ENCODE assay signal across 19 cellular contexts in the genomic region with DNA sequence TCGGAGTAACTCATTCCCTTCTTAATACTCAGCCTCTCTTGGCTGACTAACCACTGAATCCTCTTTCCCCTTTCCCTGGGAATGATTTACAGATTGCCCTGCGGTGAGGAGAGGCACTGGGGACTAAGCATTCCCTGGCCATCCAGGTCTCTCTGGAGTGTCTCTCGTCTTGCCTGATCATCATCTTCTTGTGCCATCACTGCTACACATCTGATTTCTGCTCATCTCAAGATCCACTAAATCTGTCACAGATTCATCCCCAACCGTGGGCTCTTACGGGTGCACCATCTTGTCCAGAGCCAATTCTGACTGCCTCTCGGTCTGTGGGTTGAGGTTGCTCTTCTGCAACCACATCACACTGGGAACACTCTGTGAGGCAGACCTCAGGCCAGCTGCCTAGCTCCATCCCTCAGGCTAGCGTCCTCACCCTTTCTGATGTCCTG. TPM values are rescaled to one million over a fixed set of nuclear protein-coding genes. Genes with fewer than 3 reads are reported as not detected.
DNase-seq lines count a peak whose midpoint lies in the region; ATAC-seq and TF ChIP-seq lines count a peak whose summit lies in the region.
"Had no signal": no experiment of that assay in that cellular context is flagged by ENCODE, and none has a peak within 500 bp of the region (broad histone marks: within the 10 kb centered on the region; RNA-seq: fewer than 3 reads in every experiment).

No MANE protein-coding gene starts in this region.

- ATAC-seq in SK-N-SH treated with all-trans-retinoic acid at 6 μM for 48 hours: peak; percentile 77
- ATAC-seq: CD8-positive, alpha-beta T cell; sciatic nerve had no signal

- peak overlapping the region in 1 of 2 experiments; percentile 38; a peak in 2 of 4 replicates for H3K27ac ChIP-seq in SK-N-SH (ENCODE audit: low read depth in 2 of 2, low read length in 1 of 2)
- H3K27ac ChIP-seq: 22Rv1, thoracic aorta had no signal

- H4K20me1 ChIP-seq in SK-N-SH (ENCODE audit: insufficient read depth): no peaks in the 10 kb centered on the region

- no peak overlapping the region for H3K9ac ChIP-seq in SK-N-SH

- CTCF ChIA-PET in SK-N-SH (lab: Yijun Ruan, JAX): interaction anchor here (7.5 kb wide), 1 partner anchor 19 kb away, joined by 49 read pairs; no protein-coding TSS in a partner anchor

- DNase-seq in SK-N-SH (no peak), RPMI7951 (ENCODE audit: low read depth) (peak; percentile 24), fibroblast of the aortic adventitia (ENCODE audit: low read depth) (peak; percentile 44), GM19238 (ENCODE audit: insufficient read length, low spot score) (no peak), T-helper 9 cell (no peak), iPS-NIHi11 (ENCODE audit: low spot score) (no peak), HPDE6-E6E7 (ENCODE audit: extremely low spot score) (no peak)
- DNase-seq: activated T-cell treated with anti-CD3 and anti-CD28 coated beads, Interleukin-2, amount 50 U/mL, for 24 hours; CD8-positive, alpha-beta T cell; cerebellar nuclear complex; glutamatergic neuron; NCI-H146; NCI-H2227 treated with DMSO at 0.1 percent for 48 hours; occipital lobe had no signal

- no peak for TF ChIP-seq RAD21 in SK-N-SH (IDR thresholded peaks at IDR 0.05; ENCODE audit: low read length)

- no peaks in the 10 kb centered on the region for H3K9me2 ChIP-seq in SK-N-SH

- peaks cover 16% of the 10 kb centered on the region for H3F3A ChIP-seq in SK-N-SH (replicated peaks; ENCODE audit: insufficient read depth)

- H3K4me1 ChIP-seq in SK-N-SH (ENCODE audit: control insufficient read depth in 1 of 2, insufficient read depth in 2 of 2, low read depth in 1 of 2, low read length in 1 of 2): no peaks in the 10 kb centered on the region

- H3K79me2 ChIP-seq in SK-N-SH (ENCODE audit: insufficient read depth): 0 out of 2 replicates have a peak, but pooled peaks cover 3% of the 10 kb centered on the region

- no peak for TF ChIP-seq EP300 in SK-N-SH (IDR thresholded peaks at IDR 0.05; ENCODE audit: borderline replicate concordance in 1 of 2, low read depth in 1 of 2, low read length in 1 of 2)

- POLR2A ChIA-PET in SK-N-SH (lab: Yijun Ruan, JAX): no interaction called here

- H2AFZ ChIP-seq in SK-N-SH (ENCODE audit: low read depth): no peak overlapping the region

- H3K27me3 ChIP-seq in SK-N-SH (ENCODE audit: insufficient read depth): no peaks in the 10 kb centered on the region

- WGBS in SK-N-SH (ENCODE audit: low lambda C conversion rate): 60% methylated on average over 6 of the region's 7 CpGs

- H3K4me2 ChIP-seq in SK-N-SH: no peak overlapping the region

- H3K4me3 ChIP-seq in SK-N-SH (ENCODE audit: low read depth in 2 of 2, low read length in 1 of 2) (no peak overlapping the region), fibroblast of the aortic adventitia (ENCODE audit: low read depth, low read length) (no peak overlapping the region)
- H3K4me3 ChIP-seq: thoracic aorta had no signal

- H3K36me3 ChIP-seq in SK-N-SH (replicated peaks in 1 of 2; ENCODE audit: control insufficient read depth in 1 of 2, insufficient read depth in 2 of 2, low read length in 1 of 2): peaks cover 6 to 11% of the 10 kb centered on the region in 2 experiments

- TF ChIP-seq CTCF in SK-N-SH (IDR thresholded peaks at IDR 0.05) (no peak), fibroblast of the aortic adventitia (IDR thresholded peaks at IDR 0.05; ENCODE audit: insufficient read depth, low read length) (no peak)

- no peaks in the 10 kb centered on the region for H3K9me3 ChIP-seq in SK-N-SH
- H3K9me3 ChIP-seq: thoracic aorta had no signal

TF ChIP-seq in SK-N-SH treated with all-trans-retinoic acid at 6 μM for 48 hours, 23 proteins besides CTCF, POLR2A, EP300 and RAD21 (continues in another document):
- TF ChIP-seq SNAI2 (CRISPR knock-in tag; IDR thresholded peaks at IDR 0.05): no peak
- TF ChIP-seq, protein P1, sequence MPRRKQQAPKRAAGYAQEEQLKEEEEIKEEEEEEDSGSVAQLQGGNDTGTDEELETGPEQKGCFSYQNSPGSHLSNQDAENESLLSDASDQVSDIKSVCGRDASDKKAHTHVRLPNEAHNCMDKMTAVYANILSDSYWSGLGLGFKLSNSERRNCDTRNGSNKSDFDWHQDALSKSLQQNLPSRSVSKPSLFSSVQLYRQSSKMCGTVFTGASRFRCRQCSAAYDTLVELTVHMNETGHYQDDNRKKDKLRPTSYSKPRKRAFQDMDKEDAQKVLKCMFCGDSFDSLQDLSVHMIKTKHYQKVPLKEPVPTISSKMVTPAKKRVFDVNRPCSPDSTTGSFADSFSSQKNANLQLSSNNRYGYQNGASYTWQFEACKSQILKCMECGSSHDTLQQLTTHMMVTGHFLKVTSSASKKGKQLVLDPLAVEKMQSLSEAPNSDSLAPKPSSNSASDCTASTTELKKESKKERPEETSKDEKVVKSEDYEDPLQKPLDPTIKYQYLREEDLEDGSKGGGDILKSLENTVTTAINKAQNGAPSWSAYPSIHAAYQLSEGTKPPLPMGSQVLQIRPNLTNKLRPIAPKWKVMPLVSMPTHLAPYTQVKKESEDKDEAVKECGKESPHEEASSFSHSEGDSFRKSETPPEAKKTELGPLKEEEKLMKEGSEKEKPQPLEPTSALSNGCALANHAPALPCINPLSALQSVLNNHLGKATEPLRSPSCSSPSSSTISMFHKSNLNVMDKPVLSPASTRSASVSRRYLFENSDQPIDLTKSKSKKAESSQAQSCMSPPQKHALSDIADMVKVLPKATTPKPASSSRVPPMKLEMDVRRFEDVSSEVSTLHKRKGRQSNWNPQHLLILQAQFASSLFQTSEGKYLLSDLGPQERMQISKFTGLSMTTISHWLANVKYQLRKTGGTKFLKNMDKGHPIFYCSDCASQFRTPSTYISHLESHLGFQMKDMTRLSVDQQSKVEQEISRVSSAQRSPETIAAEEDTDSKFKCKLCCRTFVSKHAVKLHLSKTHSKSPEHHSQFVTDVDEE (CRISPR knock-in tag; IDR thresholded peaks at IDR 0.05): no peak
- no peak for TF ChIP-seq CSDC2 (CRISPR knock-in tag; IDR thresholded peaks at IDR 0.05)
- TF ChIP-seq ARNTL (CRISPR knock-in tag; IDR thresholded peaks at IDR 0.05; ENCODE audit: borderline replicate concordance, low read depth): no peak
- no peak for TF ChIP-seq ZFP3 (CRISPR knock-in tag; IDR thresholded peaks at IDR 0.05)

TF ChIP-seq in SK-N-SH, 30 proteins besides CTCF, POLR2A, EP300 and RAD21 (continues in another document):
- TF ChIP-seq, protein P2, sequence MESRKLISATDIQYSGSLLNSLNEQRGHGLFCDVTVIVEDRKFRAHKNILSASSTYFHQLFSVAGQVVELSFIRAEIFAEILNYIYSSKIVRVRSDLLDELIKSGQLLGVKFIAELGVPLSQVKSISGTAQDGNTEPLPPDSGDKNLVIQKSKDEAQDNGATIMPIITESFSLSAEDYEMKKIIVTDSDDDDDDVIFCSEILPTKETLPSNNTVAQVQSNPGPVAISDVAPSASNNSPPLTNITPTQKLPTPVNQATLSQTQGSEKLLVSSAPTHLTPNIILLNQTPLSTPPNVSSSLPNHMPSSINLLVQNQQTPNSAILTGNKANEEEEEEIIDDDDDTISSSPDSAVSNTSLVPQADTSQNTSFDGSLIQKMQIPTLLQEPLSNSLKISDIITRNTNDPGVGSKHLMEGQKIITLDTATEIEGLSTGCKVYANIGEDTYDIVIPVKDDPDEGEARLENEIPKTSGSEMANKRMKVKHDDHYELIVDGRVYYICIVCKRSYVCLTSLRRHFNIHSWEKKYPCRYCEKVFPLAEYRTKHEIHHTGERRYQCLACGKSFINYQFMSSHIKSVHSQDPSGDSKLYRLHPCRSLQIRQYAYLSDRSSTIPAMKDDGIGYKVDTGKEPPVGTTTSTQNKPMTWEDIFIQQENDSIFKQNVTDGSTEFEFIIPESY (IDR thresholded peaks at IDR 0.05; ENCODE audit: borderline replicate concordance, low read depth): no peak
- TF ChIP-seq MXI1 (IDR thresholded peaks at IDR 0.05; ENCODE audit: low read depth, low read length) (no peak), GATA2 (CRISPR knock-in tag; IDR thresholded peaks at IDR 0.05) (no peak), SMC3 (IDR thresholded peaks at IDR 0.05; ENCODE audit: low read depth, low read length) (no peak), NFIC (IDR thresholded peaks at IDR 0.05; ENCODE audit: borderline replicate concordance) (no peak), GABPA (IDR thresholded peaks at IDR 0.05; ENCODE audit: low read depth) (no peak), RCOR1 (IDR thresholded peaks at IDR 0.05; ENCODE audit: low read length) (no peak)

RNA-seq across cellular contexts. Expression of gene SFTPB, which starts 12.0 kb away (rescaled TPM):
- not detected in 2 replicates for polyA plus RNA-seq in SK-N-SH (2012; rRNA removed)
- not detected in 2 replicates for polyA plus RNA-seq in SK-N-SH (2012; cell fraction: cytosol; rRNA removed)
- polyA plus RNA-seq in SK-N-SH (2012; cell fraction: nucleus; rRNA removed): not detected in 2 replicates
- not detected in 2 replicates for total RNA-seq in RPMI7951 (2014; rRNA removed; shearing (Covaris generic))
- 0.09 TPM in 1 of 2 replicates, not detected in the other for total RNA-seq in fibroblast of the aortic adventitia (ENCODE audit: low replicate concordance)
- total RNA-seq: CD8-positive, alpha-beta T cell; mononuclear cell; thoracic aorta had no signal

RNA-seq across cellular contexts. Expression of gene GNLY, which starts 38.2 kb away (rescaled TPM):
- polyA plus RNA-seq in SK-N-SH (2012; rRNA removed): not detected in 2 replicates
- polyA plus RNA-seq in SK-N-SH (2012; cell fraction: cytosol; rRNA removed): not detected in 2 replicates
- polyA plus RNA-seq in SK-N-SH (2012; cell fraction: nucleus; rRNA removed): 0.12 TPM in 1 of 2 replicates, not detected in the other
- not detected in 2 replicates for total RNA-seq in RPMI7951 (2014; rRNA removed; shearing (Covaris generic))
- not detected in 2 replicates for total RNA-seq in fibroblast of the aortic adventitia (ENCODE audit: low replicate concordance)
- total RNA-seq: occipital lobe had no signal

RNA-seq across cellular contexts. Expression of gene USP39, which starts 40.0 kb away (rescaled TPM):
- polyA plus RNA-seq in SK-N-SH (2012; rRNA removed): 49.1 and 50.3 TPM in 2 replicates
- polyA plus RNA-seq in SK-N-SH (2012; cell fraction: cytosol; rRNA removed): 40.6 and 46.9 TPM in 2 replicates
- 80.7 and 110 TPM in 2 replicates for polyA plus RNA-seq in SK-N-SH (2012; cell fraction: nucleus; rRNA removed)
- 76.4 and 77.8 TPM in 2 replicates for total RNA-seq in RPMI7951 (2014; rRNA removed; shearing (Covaris generic))
- total RNA-seq in fibroblast of the aortic adventitia (ENCODE audit: low replicate concordance): 45.6 and 251 TPM in 2 replicates

RNA-seq across cellular contexts. Expression of gene C2orf68, which starts 44.1 kb away (rescaled TPM):
- 14.5 and 24.3 TPM in 2 replicates for polyA plus RNA-seq in SK-N-SH (2012; rRNA removed)
- 9.1 and 11.2 TPM in 2 replicates for polyA plus RNA-seq in SK-N-SH (2012; cell fraction: cytosol; rRNA removed)
- polyA plus RNA-seq in SK-N-SH (2012; cell fraction: nucleus; rRNA removed): 32.6 and 53.9 TPM in 2 replicates
- 20.0 and 27.9 TPM in 2 replicates for total RNA-seq in RPMI7951 (2014; rRNA removed; shearing (Covaris generic))
- 4.6 and 22.2 TPM in 2 replicates for total RNA-seq in fibroblast of the aortic adventitia (ENCODE audit: low replicate concordance)

RNA-seq across cellular contexts. Expression of gene TMEM150A, which starts 53.5 kb away (rescaled TPM):
- polyA plus RNA-seq in SK-N-SH (2012; rRNA removed): 20.2 TPM in 2 replicates
- polyA plus RNA-seq in SK-N-SH (2012; cell fraction: cytosol; rRNA removed): 9.5 and 13.1 TPM in 2 replicates
- 43.3 and 53.0 TPM in 2 replicates for polyA plus RNA-seq in SK-N-SH (2012; cell fraction: nucleus; rRNA removed)
- total RNA-seq in RPMI7951 (2014; rRNA removed; shearing (Covaris generic)): 5.5 and 6.2 TPM in 2 replicates
- 7.4 and 8.6 TPM in 2 replicates for total RNA-seq in fibroblast of the aortic adventitia (ENCODE audit: low replicate concordance)

Comparison
In these comparisons a context has a peak if more than half of its experiments do, and no peak if none do; other contexts are left out.
1. DNase-seq: peak in RPMI7951 (single experiment) and fibroblast of the aortic adventitia (single experiment); none in SK-N-SH (single experiment), GM19238 (single experiment), T-helper 9 cell (single experiment), iPS-NIHi11 (single experiment) and HPDE6-E6E7 (single experiment).